Comparison of ENCODE assay signal across 8 cellular contexts in genomic region chr18:13375302-13376255, GRCh38.
DNase-seq lines count a peak whose midpoint lies in the region; ATAC-seq and TF ChIP-seq lines count a peak whose summit lies in the region.

No MANE protein-coding gene starts in this region.

- ATAC-seq in GM21528 (IDR thresholded peaks at IDR 0.05; ENCODE audit: low FRiP score, unreplicated experiment): peak; percentile 74

- H3K27me3 ChIP-seq in ovary: no peaks in the 10 kb centered on the region
- H3K27me3 ChIP-seq in thyroid gland: no peaks in the 10 kb centered on the region

- H3K27ac ChIP-seq in epithelial cell of prostate: no peak overlapping the region
- no peak overlapping the region for H3K27ac ChIP-seq in ovary
- H3K27ac ChIP-seq in thyroid gland: peak overlapping the region in 2 of 3 donors; percentile 10 to 55

- intact Hi-C loops in ovary (cut with DNase I): no loop called here
- intact Hi-C loops in thyroid gland (cut with DNase I): no loop called here

- peak overlapping the region; percentile 52 for H3K4me3 ChIP-seq in Jurkat, Clone E6-1 (ENCODE audit: low read length)
- no peak overlapping the region for H3K4me3 ChIP-seq in ovary
- H3K4me3 ChIP-seq in thyroid gland (replicated peaks in 1 of 3): no peak overlapping the region

- H3K9me3 ChIP-seq in ovary (no peaks in the 10 kb centered on the region), thyroid gland (no peaks in the 10 kb centered on the region)

- no peaks in the 10 kb centered on the region for H3K4me1 ChIP-seq in ovary (ENCODE audit: insufficient read depth)
- H3K4me1 ChIP-seq in thyroid gland: peaks cover 17 to 48% of the 10 kb centered on the region in 2 donors

- DNase-seq in COLO668 (lab: John Stamatoyannopoulos, UW; ENCODE audit: unreplicated experiment) (peak; percentile 46), epithelial cell of prostate (ENCODE audit: low read depth, low spot score) (peak; percentile 43), ovary (peak in 3 of 5 donors; percentile 35 to 72 (median 47)), thyroid gland (peak in 1 of 2 donors; percentile 24), NCI-H524 treated with DMSO at 0.1 percent for 48 hours (lab: John Stamatoyannopoulos, UW) (no peak)
- peak; percentile 68 for DNase-seq in Jurkat, Clone E6-1 (ENCODE audit: low read depth, low spot score)
- peak; percentile 68 for DNase-seq in activated CD8-positive, alpha-beta memory T cell treated with anti-CD3 and anti-CD28 coated beads, Interleukin-2, amount 50 U/mL, for 4 hours

- no peak for TF ChIP-seq EP300 in ovary (IDR thresholded peaks at IDR 0.05)

- H3K36me3 ChIP-seq in ovary: no peaks in the 10 kb centered on the region
- no peaks in the 10 kb centered on the region for H3K36me3 ChIP-seq in thyroid gland

- TF ChIP-seq POLR2A in ovary (IDR thresholded peaks at IDR 0.05): no peak
- TF ChIP-seq POLR2A in thyroid gland (IDR thresholded peaks at IDR 0.05): no peak

- no peak for TF ChIP-seq CTCF in ovary (IDR thresholded peaks at IDR 0.05)
- no peak for TF ChIP-seq CTCF in thyroid gland (IDR thresholded peaks at IDR 0.05)

- 62 to 66% (median 65%) methylated on average over 19 of the region's 19 CpGs for WGBS in ovary, 3 donors
- WGBS in thyroid gland, 2 donors: 79 to 83% methylated on average over 19 of the region's 19 CpGs

Comparison
In these comparisons a context has a peak if more than half of its experiments do, and no peak if none do; other contexts are left out.
1. H3K27ac ChIP-seq: peak in thyroid gland (2 of 3); none in epithelial cell of prostate (single experiment) and ovary (0 of 2).